ENCODE assay signal across 2 cellular contexts in the genomic region with DNA sequence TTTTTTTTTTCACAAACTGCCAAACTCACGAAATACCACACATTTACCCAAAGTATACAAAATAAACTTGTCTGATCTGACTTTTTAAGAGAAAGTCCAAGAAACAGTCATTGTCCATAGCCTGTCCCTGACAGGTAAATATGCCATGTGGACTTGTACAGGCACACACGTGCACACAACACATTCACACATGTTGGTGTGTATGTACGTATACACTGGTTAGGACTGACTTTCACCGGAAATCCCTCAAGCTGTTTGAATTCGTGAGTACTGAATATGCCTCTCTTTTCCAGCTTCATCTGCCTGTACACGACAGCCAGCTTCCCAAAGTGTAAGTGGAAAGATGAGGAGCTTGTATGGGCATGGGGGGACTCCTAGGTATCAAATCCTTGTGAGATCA.
TF ChIP-seq lines count a peak whose summit lies in the region.

No MANE protein-coding gene starts in this region.

TF ChIP-seq in IMR-90, 13 proteins besides CTCF, POLR2A, EP300 and RAD21:
- TF ChIP-seq SMC3 (IDR thresholded peaks at IDR 0.05; ENCODE audit: low read depth, low read length) (no peak), FOS (IDR thresholded peaks at IDR 0.05; ENCODE audit: low read depth, low read length) (no peak), BHLHE40 (IDR thresholded peaks at IDR 0.05; ENCODE audit: low read depth, low read length) (no peak), CEBPB (IDR thresholded peaks at IDR 0.05; ENCODE audit: low read depth, low read length) (no peak), CHD1 (IDR thresholded peaks at IDR 0.05; ENCODE audit: low read depth, low read length) (no peak), MAZ (IDR thresholded peaks at IDR 0.05; ENCODE audit: borderline replicate concordance, low read depth, low read length) (no peak), MXI1 (IDR thresholded peaks at IDR 0.05; ENCODE audit: borderline replicate concordance, low read depth, low read length) (no peak), RFX5 (IDR thresholded peaks at IDR 0.05; ENCODE audit: low read depth, low read length) (no peak), MAFK (IDR thresholded peaks at IDR 0.05; ENCODE audit: low read depth, low read length) (no peak), NFE2L2 (IDR thresholded peaks at IDR 0.05; ENCODE audit: low read depth, low read length) (no peak)
- TF ChIP-seq, protein P1, sequence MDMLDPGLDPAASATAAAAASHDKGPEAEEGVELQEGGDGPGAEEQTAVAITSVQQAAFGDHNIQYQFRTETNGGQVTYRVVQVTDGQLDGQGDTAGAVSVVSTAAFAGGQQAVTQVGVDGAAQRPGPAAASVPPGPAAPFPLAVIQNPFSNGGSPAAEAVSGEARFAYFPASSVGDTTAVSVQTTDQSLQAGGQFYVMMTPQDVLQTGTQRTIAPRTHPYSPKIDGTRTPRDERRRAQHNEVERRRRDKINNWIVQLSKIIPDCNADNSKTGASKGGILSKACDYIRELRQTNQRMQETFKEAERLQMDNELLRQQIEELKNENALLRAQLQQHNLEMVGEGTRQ (IDR thresholded peaks at IDR 0.05; ENCODE audit: low read depth, low read length) = no peak
- TF ChIP-seq, protein P2, sequence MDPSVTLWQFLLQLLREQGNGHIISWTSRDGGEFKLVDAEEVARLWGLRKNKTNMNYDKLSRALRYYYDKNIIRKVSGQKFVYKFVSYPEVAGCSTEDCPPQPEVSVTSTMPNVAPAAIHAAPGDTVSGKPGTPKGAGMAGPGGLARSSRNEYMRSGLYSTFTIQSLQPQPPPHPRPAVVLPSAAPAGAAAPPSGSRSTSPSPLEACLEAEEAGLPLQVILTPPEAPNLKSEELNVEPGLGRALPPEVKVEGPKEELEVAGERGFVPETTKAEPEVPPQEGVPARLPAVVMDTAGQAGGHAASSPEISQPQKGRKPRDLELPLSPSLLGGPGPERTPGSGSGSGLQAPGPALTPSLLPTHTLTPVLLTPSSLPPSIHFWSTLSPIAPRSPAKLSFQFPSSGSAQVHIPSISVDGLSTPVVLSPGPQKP (IDR thresholded peaks at IDR 0.05; ENCODE audit: borderline replicate concordance, low read depth, low read length) = no peak

TF ChIP-seq in GM12878, 131 proteins besides CTCF, POLR2A, EP300 and RAD21:
- no peak for TF ChIP-seq FOS (IDR thresholded peaks at IDR 0.05; ENCODE audit: borderline replicate concordance, extremely low read depth, insufficient read length)
- TF ChIP-seq, protein P3, sequence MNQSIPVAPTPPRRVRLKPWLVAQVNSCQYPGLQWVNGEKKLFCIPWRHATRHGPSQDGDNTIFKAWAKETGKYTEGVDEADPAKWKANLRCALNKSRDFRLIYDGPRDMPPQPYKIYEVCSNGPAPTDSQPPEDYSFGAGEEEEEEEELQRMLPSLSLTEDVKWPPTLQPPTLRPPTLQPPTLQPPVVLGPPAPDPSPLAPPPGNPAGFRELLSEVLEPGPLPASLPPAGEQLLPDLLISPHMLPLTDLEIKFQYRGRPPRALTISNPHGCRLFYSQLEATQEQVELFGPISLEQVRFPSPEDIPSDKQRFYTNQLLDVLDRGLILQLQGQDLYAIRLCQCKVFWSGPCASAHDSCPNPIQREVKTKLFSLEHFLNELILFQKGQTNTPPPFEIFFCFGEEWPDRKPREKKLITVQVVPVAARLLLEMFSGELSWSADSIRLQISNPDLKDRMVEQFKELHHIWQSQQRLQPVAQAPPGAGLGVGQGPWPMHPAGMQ (IDR thresholded peaks at IDR 0.05; ENCODE audit: borderline replicate concordance) = no peak
- TF ChIP-seq, protein P4, sequence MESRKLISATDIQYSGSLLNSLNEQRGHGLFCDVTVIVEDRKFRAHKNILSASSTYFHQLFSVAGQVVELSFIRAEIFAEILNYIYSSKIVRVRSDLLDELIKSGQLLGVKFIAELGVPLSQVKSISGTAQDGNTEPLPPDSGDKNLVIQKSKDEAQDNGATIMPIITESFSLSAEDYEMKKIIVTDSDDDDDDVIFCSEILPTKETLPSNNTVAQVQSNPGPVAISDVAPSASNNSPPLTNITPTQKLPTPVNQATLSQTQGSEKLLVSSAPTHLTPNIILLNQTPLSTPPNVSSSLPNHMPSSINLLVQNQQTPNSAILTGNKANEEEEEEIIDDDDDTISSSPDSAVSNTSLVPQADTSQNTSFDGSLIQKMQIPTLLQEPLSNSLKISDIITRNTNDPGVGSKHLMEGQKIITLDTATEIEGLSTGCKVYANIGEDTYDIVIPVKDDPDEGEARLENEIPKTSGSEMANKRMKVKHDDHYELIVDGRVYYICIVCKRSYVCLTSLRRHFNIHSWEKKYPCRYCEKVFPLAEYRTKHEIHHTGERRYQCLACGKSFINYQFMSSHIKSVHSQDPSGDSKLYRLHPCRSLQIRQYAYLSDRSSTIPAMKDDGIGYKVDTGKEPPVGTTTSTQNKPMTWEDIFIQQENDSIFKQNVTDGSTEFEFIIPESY (IDR thresholded peaks at IDR 0.05) = no peak
- TF ChIP-seq ZNF384 (IDR thresholded peaks at IDR 0.05; ENCODE audit: borderline replicate concordance, low read depth, low read length) = peak; percentile 66
- TF ChIP-seq NFXL1 (IDR thresholded peaks at IDR 0.05; ENCODE audit: borderline replicate concordance) = no peak
- TF ChIP-seq NRF1 (conservative IDR thresholded peaks at IDR 0.05; ENCODE audit: low read depth, low read length) = no peak
- TF ChIP-seq RAD51 (IDR thresholded peaks at IDR 0.05) = no peak
- TF ChIP-seq, protein P2 (IDR thresholded peaks at IDR 0.05; ENCODE audit: low read depth, low read length) = no peak
- TF ChIP-seq BHLHE40 (IDR thresholded peaks at IDR 0.05; ENCODE audit: borderline replicate concordance in 1 of 2, low read depth in 2 of 2, low read length in 1 of 2) = peak; percentile 15 to 22; a peak in 1 of 4 replicates
- TF ChIP-seq HDAC2 (IDR thresholded peaks at IDR 0.05) = no peak
